10 cellular contexts compared by ENCODE assay signal in genomic region chr3:72661115-72661457, GRCh38.
DNase-seq lines count a peak whose midpoint lies in the region; ATAC-seq, FAIRE-seq and TF ChIP-seq lines count a peak whose summit lies in the region.
"Had no signal": no experiment of that assay in that cellular context is flagged by ENCODE, and none has a peak within 500 bp of the region (broad histone marks: within the 10 kb centered on the region; RNA-seq: fewer than 3 reads in every experiment).

No MANE protein-coding gene starts in this region.

- ATAC-seq in A549 = peak; percentile 91 to 94
- ATAC-seq in GM18873 (IDR thresholded peaks at IDR 0.05; ENCODE audit: low FRiP score, unreplicated experiment) = no peak

- H3K9me3 Mint-ChIP-seq in astrocyte (ENCODE audit: unreplicated experiment) = peaks cover 2% of the 10 kb centered on the region
- H3K9me3 Mint-ChIP-seq in activated naive CD8-positive, alpha-beta T cell treated with anti-CD3 and anti-CD28 coated beads for 36 hours = no peaks in the 10 kb centered on the region
- H3K9me3 Mint-ChIP-seq: CD8-positive, alpha-beta memory T cell had no signal

- CTCF ChIA-PET in A549 (lab: Yijun Ruan, JAX) = no interaction called here

- H3K4me1 ChIP-seq in A549 (peaks cover 26% of the 10 kb centered on the region), astrocyte (ENCODE audit: insufficient read depth, low read length) (peaks cover 13% of the 10 kb centered on the region), keratinocyte (ENCODE audit: control insufficient read depth, extremely low read depth, insufficient read depth, low read length) (peaks cover 40% of the 10 kb centered on the region)

- TF ChIP-seq POLR2A in A549 (IDR thresholded peaks at IDR 0.05; ENCODE audit: low read length) = no peak

- H3K27me3 ChIP-seq in astrocyte (ENCODE audit: insufficient read depth, low read length) (no peaks in the 10 kb centered on the region), keratinocyte (ENCODE audit: control insufficient read depth, extremely low read depth, insufficient read depth, low read length) (no peaks in the 10 kb centered on the region)

- peak; percentile 51 to 72; a peak in 3 of 5 replicates for TF ChIP-seq EP300 in A549 (IDR thresholded peaks at IDR 0.05)

- no peaks in the 10 kb centered on the region for H4K20me1 ChIP-seq in astrocyte (ENCODE audit: insufficient read depth, low read length)
- H4K20me1 ChIP-seq in keratinocyte (ENCODE audit: control insufficient read depth, extremely low read depth, insufficient read depth, low read length) = no peaks in the 10 kb centered on the region

- no peaks in the 10 kb centered on the region for H3K79me2 ChIP-seq in astrocyte (ENCODE audit: insufficient read depth, low read length)
- no peaks in the 10 kb centered on the region for H3K79me2 ChIP-seq in keratinocyte (ENCODE audit: control insufficient read depth, insufficient read depth, low read length)

- H3K4me1 Mint-ChIP-seq in astrocyte (ENCODE audit: low read depth, unreplicated experiment) = no peaks in the 10 kb centered on the region
- H3K4me1 Mint-ChIP-seq in activated naive CD8-positive, alpha-beta T cell treated with anti-CD3 and anti-CD28 coated beads for 36 hours = peaks cover 19% of the 10 kb centered on the region

- no peaks in the 10 kb centered on the region for H3K36me3 Mint-ChIP-seq in astrocyte (ENCODE audit: low read depth, unreplicated experiment)
- H3K36me3 Mint-ChIP-seq in activated naive CD8-positive, alpha-beta T cell treated with anti-CD3 and anti-CD28 coated beads for 36 hours = no peaks in the 10 kb centered on the region

- H3K9ac ChIP-seq in astrocyte (ENCODE audit: low read length) = no peak overlapping the region
- no peak overlapping the region for H3K9ac ChIP-seq in keratinocyte (ENCODE audit: control insufficient read depth, extremely low read depth, insufficient read depth, low read length)

- H3K9me3 ChIP-seq in A549 (no peaks in the 10 kb centered on the region), astrocyte (ENCODE audit: insufficient read depth, low read depth, low read length) (no peaks in the 10 kb centered on the region), keratinocyte (ENCODE audit: control insufficient read depth, low read depth, low read length) (no peaks in the 10 kb centered on the region)
- H3K9me3 ChIP-seq: suprapubic skin had no signal

- peak; percentile 76 to 77 for DNase-seq in A549 (ENCODE audit: low read depth in 1 of 2, low spot score in 1 of 2)
- peak; percentile 91 for DNase-seq in LNCaP clone FGC (ENCODE audit: low read depth)
- DNase-seq in astrocyte (ENCODE audit: low read depth) = peak; percentile 74
- peak; percentile 69 for DNase-seq in keratinocyte (ENCODE audit: low read depth, low spot score)
- no peak for DNase-seq in stimulated activated CD4-positive, alpha-beta T cell treated with anti-CD3 and anti-CD28 coated beads, Interleukin-2, amount 100 ng/mL, for 48 hours
- no peak for DNase-seq in activated T-cell treated with anti-CD3 and anti-CD28 coated beads, Interleukin-2, amount 50 U/mL, for 48 hours
- no peak for DNase-seq in activated naive CD8-positive, alpha-beta T cell treated with anti-CD3 and anti-CD28 coated beads for 36 hours
- DNase-seq: CD8-positive, alpha-beta memory T cell had no signal

- no peak overlapping the region for H3K27ac Mint-ChIP-seq in astrocyte (ENCODE audit: unreplicated experiment)
- H3K27ac Mint-ChIP-seq in activated naive CD8-positive, alpha-beta T cell treated with anti-CD3 and anti-CD28 coated beads for 36 hours = no peak overlapping the region
- H3K27ac Mint-ChIP-seq: CD8-positive, alpha-beta memory T cell had no signal

- TF ChIP-seq CTCF in A549 (IDR thresholded peaks at IDR 0.05) (no peak), LNCaP clone FGC (IDR thresholded peaks at IDR 0.05; ENCODE audit: control insufficient read depth, extremely low read depth, insufficient read depth) (no peak), astrocyte (IDR thresholded peaks at IDR 0.05; ENCODE audit: insufficient read depth, low read depth, low read length) (no peak), keratinocyte (optimal IDR thresholded peaks at IDR 0.05 in 1 of 3, IDR thresholded peaks at IDR 0.05 in 1 of 3, conservative IDR thresholded peaks at IDR 0.05 in 1 of 3; ENCODE audit: extremely low read depth in 1 of 3, insufficient read depth in 2 of 3, low read length in 3 of 3) (no peak)

- TF ChIP-seq RAD21 in A549 (conservative IDR thresholded peaks at IDR 0.05 in 1 of 2, IDR thresholded peaks at IDR 0.05 in 1 of 2) = peak; percentile 17 to 48; a peak in 2 of 5 replicates

- POLR2A ChIA-PET in A549 (lab: Yijun Ruan, JAX) = interaction anchor here (1.4 kb wide), 1 partner anchor 214 kb away, joined by 3 read pairs; the partner anchor contains the start of gene RYBP

- H3K36me3 ChIP-seq in astrocyte (ENCODE audit: insufficient read depth, low read length) (no peaks in the 10 kb centered on the region), keratinocyte (ENCODE audit: control insufficient read depth in 2 of 2, extremely low read depth in 1 of 2, insufficient read depth in 2 of 2, low read length in 2 of 2) (no peaks in the 10 kb centered on the region)
- H3K36me3 ChIP-seq: suprapubic skin had no signal

- H3K4me3 Mint-ChIP-seq in astrocyte (ENCODE audit: unreplicated experiment) = no peak overlapping the region
- H3K4me3 Mint-ChIP-seq in activated naive CD8-positive, alpha-beta T cell treated with anti-CD3 and anti-CD28 coated beads for 36 hours = no peak overlapping the region
- H3K4me3 Mint-ChIP-seq: CD8-positive, alpha-beta memory T cell had no signal

- H3K27ac ChIP-seq in A549 (peak overlapping the region; percentile 53 to 78; a peak in 5 of 6 replicates), astrocyte (ENCODE audit: low read depth, low read length) (no peak overlapping the region), keratinocyte (ENCODE audit: control insufficient read depth, insufficient read depth, low read length) (no peak overlapping the region)
- H3K27ac ChIP-seq: suprapubic skin had no signal

- 11% methylated on average over 2 of the region's 2 CpGs for WGBS in A549 (ENCODE audit: missing lambda C conversion rate)

- H3K4me3 ChIP-seq in A549 (no peak overlapping the region), LNCaP clone FGC (ENCODE audit: low read depth, low read length) (no peak overlapping the region), astrocyte (ENCODE audit: insufficient read depth, low read depth, low read length) (no peak overlapping the region), keratinocyte (ENCODE audit: control insufficient read depth in 2 of 3, extremely low read depth in 1 of 3, insufficient read depth in 2 of 3, low read depth in 1 of 3, low read length in 3 of 3) (no peak overlapping the region)
- H3K4me3 ChIP-seq: suprapubic skin had no signal

- H2AFZ ChIP-seq in astrocyte (ENCODE audit: low read depth, low read length) (no peak overlapping the region), keratinocyte (ENCODE audit: control insufficient read depth, low read length) (no peak overlapping the region)

- dilution Hi-C loops in keratinocyte (cut with MboI; ENCODE audit: extremely low pct_ligation_motif_present, low sequenced_read_pairs) = no loop called here

- peak overlapping the region; percentile 57 for H3K4me2 ChIP-seq in A549
- no peak overlapping the region for H3K4me2 ChIP-seq in astrocyte (ENCODE audit: low read length)
- peak overlapping the region; percentile 49 for H3K4me2 ChIP-seq in keratinocyte (ENCODE audit: control insufficient read depth, extremely low read depth, insufficient read depth, low read depth, low read length)

- FAIRE-seq in A549 (lab: Jason Lieb, UNC) = peak; percentile 28
- no peak for FAIRE-seq in astrocyte (lab: Jason Lieb, UNC)
- peak; percentile 96 for FAIRE-seq in keratinocyte (lab: Jason Lieb, UNC)

- no peaks in the 10 kb centered on the region for H3K9me1 ChIP-seq in keratinocyte (ENCODE audit: control insufficient read depth, extremely low read depth, insufficient read depth, low read length)

- H3K27me3 Mint-ChIP-seq in astrocyte (ENCODE audit: low read depth, unreplicated experiment) = peaks cover 21% of the 10 kb centered on the region
- H3K27me3 Mint-ChIP-seq in activated naive CD8-positive, alpha-beta T cell treated with anti-CD3 and anti-CD28 coated beads for 36 hours = peaks cover 19% of the 10 kb centered on the region

TF ChIP-seq in A549, 52 proteins besides CTCF, POLR2A, EP300 and RAD21 (continues in another document):
- TF ChIP-seq HDAC2 (IDR thresholded peaks at IDR 0.05) (no peak), CBX8 (IDR thresholded peaks at IDR 0.05) (no peak), FOSB (CRISPR knock-in tag; IDR thresholded peaks at IDR 0.05) (no peak), RFX5 (IDR thresholded peaks at IDR 0.05) (no peak), ZSCAN20 (CRISPR knock-in tag; IDR thresholded peaks at IDR 0.05) (no peak), HOXB5 (CRISPR knock-in tag; IDR thresholded peaks at IDR 0.05) (no peak), HOXB13 (CRISPR knock-in tag; IDR thresholded peaks at IDR 0.05; ENCODE audit: low read depth) (no peak), KDM1A (IDR thresholded peaks at IDR 0.05; ENCODE audit: low read depth) (no peak), NFE2L2 (conservative IDR thresholded peaks at IDR 0.05; ENCODE audit: low read length) (no peak), MAX (IDR thresholded peaks at IDR 0.05) (no peak), EHF (CRISPR knock-in tag; IDR thresholded peaks at IDR 0.05) (no peak), SMC3 (IDR thresholded peaks at IDR 0.05) (peak; percentile 33; the same call in 2 of the 3 replicates), BCL3 (IDR thresholded peaks at IDR 0.05) (no peak), ATOH8 (CRISPR knock-in tag; IDR thresholded peaks at IDR 0.05; ENCODE audit: low read depth) (no peak)

Comparison
In these comparisons a context has a peak if more than half of its experiments do, and no peak if none do; other contexts are left out.
1. DNase-seq: peak in A549 (2 of 2), LNCaP clone FGC (single experiment), astrocyte (single experiment) and keratinocyte (single experiment); none in stimulated activated CD4-positive, alpha-beta T cell treated with anti-CD3 and anti-CD28 coated beads, Interleukin-2, amount 100 ng/mL, for 48 hours (0 of 2), activated T-cell treated with anti-CD3 and anti-CD28 coated beads, Interleukin-2, amount 50 U/mL, for 48 hours (0 of 2) and activated naive CD8-positive, alpha-beta T cell treated with anti-CD3 and anti-CD28 coated beads for 36 hours (single experiment).
2. H3K27ac ChIP-seq: peak in A549 (2 of 2); none in astrocyte (single experiment) and keratinocyte (single experiment).